ENCODE assay signal across 9 cellular contexts in genomic region chr22:38034278-38034882, GRCh38. TPM values are rescaled to one million over a fixed set of nuclear protein-coding genes. Genes with fewer than 3 reads are reported as not detected.
DNase-seq lines count a peak whose midpoint lies in the region; ATAC-seq, FAIRE-seq and TF ChIP-seq lines count a peak whose summit lies in the region.
"Had no signal": no experiment of that assay in that cellular context is flagged by ENCODE, and none has a peak within 500 bp of the region (broad histone marks: within the 10 kb centered on the region; RNA-seq: fewer than 3 reads in every experiment).

No MANE protein-coding gene starts in this region.

- H3K27me3 ChIP-seq in K562 (ENCODE audit: control insufficient read depth in 2 of 2, insufficient read depth in 2 of 2, low read length in 2 of 2) = no peaks in the 10 kb centered on the region
- H3K27me3 ChIP-seq in iPS DF 6.9 (ENCODE audit: control insufficient read depth, insufficient read depth, low read length) = no peaks in the 10 kb centered on the region

- TF ChIP-seq RAD21 in Ishikawa (IDR thresholded peaks at IDR 0.05; ENCODE audit: low read depth) = no peak
- peak in 1 of 2 experiments; percentile 12; a peak in 1 of 4 replicates for TF ChIP-seq RAD21 in K562 (CRISPR knock-in tag; conservative IDR thresholded peaks at IDR 0.05 in 1 of 2, IDR thresholded peaks at IDR 0.05 in 1 of 2)

- no peak overlapping the region for H3K4me3 ChIP-seq in K562
- H3K4me3 ChIP-seq in iPS DF 6.9 (ENCODE audit: low read length) = no peak overlapping the region
- H3K4me3 ChIP-seq in skeletal muscle cell (ENCODE audit: low read depth, low read length) = no peak overlapping the region

- TF ChIP-seq POLR2A in K562 (conservative IDR thresholded peaks at IDR 0.05) = peak; percentile 70

- TF ChIP-seq EP300 in Ishikawa (IDR thresholded peaks at IDR 0.05; ENCODE audit: borderline replicate concordance) = no peak
- peak; percentile 23; the same call in 1 of the 2 replicates for TF ChIP-seq EP300 in K562 (IDR thresholded peaks at IDR 0.05; ENCODE audit: low read length)

- H3K36me3 ChIP-seq in K562 (ENCODE audit: control insufficient read depth, insufficient read depth, low read length) (no peaks in the 10 kb centered on the region), iPS DF 6.9 (ENCODE audit: control insufficient read depth, insufficient read depth, low read length) (no peaks in the 10 kb centered on the region; the same call in 1 of the 2 replicates)

- peak overlapping the region; percentile 82 for H2AFZ ChIP-seq in K562 (ENCODE audit: low read depth, low read length)

- CTCF ChIA-PET in K562 (lab: Yijun Ruan, JAX; ENCODE audit: low intra/inter-chr PET ratio) = no interaction called here

- WGBS in K562 (ENCODE audit: insufficient coverage, low coverage, missing lambda C conversion rate) = 7% methylated on average over 13 of the region's 15 CpGs
- no CpG with 5 or more reads among the region's 15 CpGs for WGBS in iPS DF 6.9 (ENCODE audit: insufficient coverage, insufficient read length)

- H3K9me3 ChIP-seq in K562 (replicated peaks; ENCODE audit: control insufficient read depth, insufficient read depth, low read depth, low read length) (no peaks in the 10 kb centered on the region), iPS DF 6.9 (ENCODE audit: control insufficient read depth, insufficient read depth, low read length) (no peaks in the 10 kb centered on the region)

- peaks cover 34 to 54% of the 10 kb centered on the region in 2 experiments for H3K4me1 ChIP-seq in K562 (replicated peaks in 1 of 2; ENCODE audit: control insufficient read depth in 2 of 2, insufficient read depth in 2 of 2, low read length in 2 of 2)
- peaks cover 6% of the 10 kb centered on the region for H3K4me1 ChIP-seq in iPS DF 6.9 (ENCODE audit: control insufficient read depth, insufficient read depth, low read length)

- no peaks in the 10 kb centered on the region for H3K79me2 ChIP-seq in K562 (ENCODE audit: control insufficient read depth, insufficient read depth, low read length)

- H3K4me2 ChIP-seq in K562 (ENCODE audit: insufficient read depth, low read length) = peak overlapping the region; percentile 48

- peak; percentile 89 for ATAC-seq in K562
- no peak for ATAC-seq in HG02870 (IDR thresholded peaks at IDR 0.05; ENCODE audit: unreplicated experiment)

- TF ChIP-seq CTCF in K562 (IDR thresholded peaks at IDR 0.05 in 2 of 3, conservative IDR thresholded peaks at IDR 0.05 in 1 of 3; ENCODE audit: insufficient read depth in 2 of 3, low read depth in 1 of 3, low read length in 3 of 3) = no peak; a peak in 1 of 6 replicates

- H3K9me1 ChIP-seq in K562 (ENCODE audit: control insufficient read depth, insufficient read depth, low read length) = no peaks in the 10 kb centered on the region

- DNase-seq in AG08396 (ENCODE audit: low spot score) = peak; percentile 96
- DNase-seq in K562 (ENCODE audit: extremely low read depth in 1 of 4, low spot score in 3 of 4) = peak; percentile 81 to 85 (median 82)
- peak; percentile 43 for DNase-seq in iPS DF 6.9 (ENCODE audit: low read depth, low spot score)
- peak; percentile 65 for DNase-seq in skeletal muscle cell (ENCODE audit: low read depth)
- no peak for DNase-seq in NCI-H187 (lab: John Stamatoyannopoulos, UW)
- no peak for DNase-seq in activated CD8-positive, alpha-beta memory T cell treated with anti-CD3 and anti-CD28 coated beads, Interleukin-2, amount 50 U/mL, for 48 hours

- BruUV-seq in K562 (replicated peaks; lab: Mats Ljungman, UMichigan) = no TSS peak

- in situ Hi-C loops in K562 (cut with MboI) = no loop called here

- intact Hi-C loops in K562 (cut with micrococcal nuclease) = no loop called here

- H3K9ac ChIP-seq in K562 (ENCODE audit: insufficient read depth in 1 of 2, low read depth in 2 of 2, low read length in 2 of 2) = peak overlapping the region; percentile 59 to 92

- peak; percentile 81 for FAIRE-seq in K562 (lab: Jason Lieb, UNC)
- FAIRE-seq: colon had no signal

- POLR2A ChIA-PET in K562 (lab: Yijun Ruan, JAX) = interaction anchor here (0.5 to 1.4 kb wide), 5 partner anchors 9 to 123 kb away, joined by 3 to 9 read pairs (median 3); no protein-coding TSS in a partner anchor

- no peaks in the 10 kb centered on the region for H4K20me1 ChIP-seq in K562 (replicated peaks; ENCODE audit: control insufficient read depth, insufficient read depth, low read length)

- peak overlapping the region; percentile 89 for H3K27ac ChIP-seq in K562 (ENCODE audit: extremely low read depth, low read depth, low read length)
- H3K27ac ChIP-seq in iPS DF 6.9 (ENCODE audit: low read length) = no peak overlapping the region

TF ChIP-seq in Ishikawa, 13 proteins besides CTCF, POLR2A, EP300 and RAD21 (continues in another document):
- TF ChIP-seq NFIC (IDR thresholded peaks at IDR 0.05) = no peak
- TF ChIP-seq USF1 (IDR thresholded peaks at IDR 0.05) = peak; percentile 73

TF ChIP-seq in K562, 482 proteins besides CTCF, POLR2A, EP300 and RAD21 (continues in another document):
- TF ChIP-seq MAX (CRISPR knock-in tag; IDR thresholded peaks at IDR 0.05) = peak; percentile 90
- TF ChIP-seq, protein P1, sequence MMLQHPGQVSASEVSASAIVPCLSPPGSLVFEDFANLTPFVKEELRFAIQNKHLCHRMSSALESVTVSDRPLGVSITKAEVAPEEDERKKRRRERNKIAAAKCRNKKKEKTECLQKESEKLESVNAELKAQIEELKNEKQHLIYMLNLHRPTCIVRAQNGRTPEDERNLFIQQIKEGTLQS (IDR thresholded peaks at IDR 0.05) = peak; percentile 80
- TF ChIP-seq, protein P1 (CRISPR knock-in tag; conservative IDR thresholded peaks at IDR 0.05) = 0 out of 2 replicates have a peak, but pooled peaks have one; percentile 37

RNA-seq across cellular contexts. Expression of gene PICK1, which starts 22.8 kb away (rescaled TPM):
- 25.6 and 73.9 TPM in 2 replicates for total RNA-seq in K562 (2011; cell fraction: chromatin; rRNA removed; ENCODE audit: low replicate concordance)
- total RNA-seq in K562 (2011; cell fraction: nucleolus; rRNA removed) = 35.9 and 41.6 TPM in 2 replicates
- total RNA-seq in K562 (2011; cell fraction: nucleoplasm; rRNA removed) = 31.1 and 41.3 TPM in 2 replicates
- total RNA-seq in K562 (2014; rRNA removed) = 8.6 and 11.3 TPM in 2 replicates
- total RNA-seq in K562 (2014; rRNA removed; fragmentation: Illumina TruSeq; extraction: Trizol) = 4.3 and 5.2 TPM in 2 replicates
- 6.5 and 6.7 TPM in 2 replicates for total RNA-seq in K562 (2015; rRNA removed; fragmentation: Illumina TruSeq; extraction: Trizol)
- 7.1 and 9.2 TPM in 2 replicates for total RNA-seq in K562 (2021)
- 9.6 and 14.5 TPM in 2 replicates for polyA plus RNA-seq in K562 (2011; rRNA removed)
- 12.0 and 13.0 TPM in 2 replicates for polyA plus RNA-seq in K562 (2011; cell fraction: cytosol; rRNA removed)
- polyA plus RNA-seq in K562 (2011; cell fraction: nucleus; rRNA removed) = 67.4 and 81.6 TPM in 2 replicates
- 5.6 and 8.2 TPM in 2 replicates for polyA plus RNA-seq in K562 (2012)
- 7.1 and 7.9 TPM in 2 replicates for polyA plus RNA-seq in K562 (2014; fragmentation: Illumina TruSeq; extraction: Trizol)
- polyA plus RNA-seq in K562 (2014; fragmentation: Nextera tagmentation; extraction: Ambion mirVana) = under 1 TPM in 1 of 2 experiments, not detected in 1; 0.06 TPM
- 9.4 and 11.0 TPM in 2 replicates for polyA plus RNA-seq in K562 (2014; rRNA removed)
- 9.6 and 18.1 TPM in 2 replicates for polyA minus RNA-seq in K562 (2011; rRNA and poly(A)+ RNA removed)
- 5.7 and 8.4 TPM in 2 replicates for polyA minus RNA-seq in K562 (2011; cell fraction: cytosol; rRNA and poly(A)+ RNA removed)
- 11.6 and 12.2 TPM in 2 replicates for polyA minus RNA-seq in K562 (2011; cell fraction: nucleus; rRNA and poly(A)+ RNA removed)

RNA-seq across cellular contexts. Expression of gene SLC16A8, which starts 49.6 kb away (rescaled TPM):
- total RNA-seq in K562 (2011; cell fraction: chromatin; rRNA removed; ENCODE audit: low replicate concordance) = not detected in 2 replicates
- total RNA-seq in K562 (2011; cell fraction: nucleolus; rRNA removed) = not detected in 2 replicates
- not detected in 2 replicates for total RNA-seq in K562 (2011; cell fraction: nucleoplasm; rRNA removed)
- total RNA-seq in K562 (2014; rRNA removed) = not detected in 2 replicates
- not detected in 2 replicates for total RNA-seq in K562 (2014; rRNA removed; fragmentation: Illumina TruSeq; extraction: Trizol)
- total RNA-seq in K562 (2015; rRNA removed; fragmentation: Illumina TruSeq; extraction: Trizol) = not detected in 2 replicates
- not detected in 2 replicates for total RNA-seq in K562 (2021)
- polyA plus RNA-seq in K562 (2011; rRNA removed) = not detected in 2 replicates
- polyA plus RNA-seq in K562 (2011; cell fraction: cytosol; rRNA removed) = not detected in 2 replicates
- polyA plus RNA-seq in K562 (2011; cell fraction: nucleus; rRNA removed) = not detected in 2 replicates
- 0.28 TPM in 1 of 2 replicates, not detected in the other for polyA plus RNA-seq in K562 (2012)
- polyA plus RNA-seq in K562 (2014; fragmentation: Illumina TruSeq; extraction: Trizol) = not detected in 2 replicates
- polyA plus RNA-seq in K562 (2014; fragmentation: Nextera tagmentation; extraction: Ambion mirVana) = not detected
- not detected in 2 replicates for polyA plus RNA-seq in K562 (2014; rRNA removed)
- polyA minus RNA-seq in K562 (2011; rRNA and poly(A)+ RNA removed) = not detected in 2 replicates
- not detected in 2 replicates for polyA minus RNA-seq in K562 (2011; cell fraction: cytosol; rRNA and poly(A)+ RNA removed)
- polyA minus RNA-seq in K562 (2011; cell fraction: nucleus; rRNA and poly(A)+ RNA removed) = not detected in 2 replicates

RNA-seq across cellular contexts. Expression of gene SOX10, which starts 50.0 kb away (rescaled TPM):
- not detected in 2 replicates for total RNA-seq in K562 (2011; cell fraction: chromatin; rRNA removed; ENCODE audit: low replicate concordance)
- total RNA-seq in K562 (2011; cell fraction: nucleolus; rRNA removed) = not detected in 2 replicates
- not detected in 2 replicates for total RNA-seq in K562 (2011; cell fraction: nucleoplasm; rRNA removed)
- total RNA-seq in K562 (2014; rRNA removed) (not detected in 2 replicates), K562 (2014; rRNA removed; fragmentation: Illumina TruSeq; extraction: Trizol) (not detected in 2 replicates), K562 (2015; rRNA removed; fragmentation: Illumina TruSeq; extraction: Trizol) (not detected in 2 replicates), K562 (2021) (not detected in 2 replicates)
- polyA plus RNA-seq in K562 (2011; rRNA removed) (not detected in 2 replicates), K562 (2014; fragmentation: Illumina TruSeq; extraction: Trizol) (not detected in 2 replicates), K562 (2014; fragmentation: Nextera tagmentation; extraction: Ambion mirVana) (not detected), K562 (2014; rRNA removed) (not detected in 2 replicates)
- not detected in 2 replicates for polyA plus RNA-seq in K562 (2011; cell fraction: cytosol; rRNA removed)
- polyA plus RNA-seq in K562 (2011; cell fraction: nucleus; rRNA removed) = not detected in 2 replicates
- 0.04 TPM in 1 of 2 replicates, not detected in the other for polyA plus RNA-seq in K562 (2012)
- polyA minus RNA-seq in K562 (2011; rRNA and poly(A)+ RNA removed) = not detected in 2 replicates
- not detected in 2 replicates for polyA minus RNA-seq in K562 (2011; cell fraction: cytosol; rRNA and poly(A)+ RNA removed)
- polyA minus RNA-seq in K562 (2011; cell fraction: nucleus; rRNA and poly(A)+ RNA removed) = not detected in 2 replicates

Comparison
In these comparisons a context has a peak if more than half of its experiments do, and no peak if none do; other contexts are left out.
1. DNase-seq: peak in AG08396 (single experiment), K562 (4 of 4), iPS DF 6.9 (single experiment) and skeletal muscle cell (single experiment); none in NCI-H187 (0 of 2) and activated CD8-positive, alpha-beta memory T cell treated with anti-CD3 and anti-CD28 coated beads, Interleukin-2, amount 50 U/mL, for 48 hours (single experiment).